1 cellular context compared by ENCODE assay signal in the genomic region with DNA sequence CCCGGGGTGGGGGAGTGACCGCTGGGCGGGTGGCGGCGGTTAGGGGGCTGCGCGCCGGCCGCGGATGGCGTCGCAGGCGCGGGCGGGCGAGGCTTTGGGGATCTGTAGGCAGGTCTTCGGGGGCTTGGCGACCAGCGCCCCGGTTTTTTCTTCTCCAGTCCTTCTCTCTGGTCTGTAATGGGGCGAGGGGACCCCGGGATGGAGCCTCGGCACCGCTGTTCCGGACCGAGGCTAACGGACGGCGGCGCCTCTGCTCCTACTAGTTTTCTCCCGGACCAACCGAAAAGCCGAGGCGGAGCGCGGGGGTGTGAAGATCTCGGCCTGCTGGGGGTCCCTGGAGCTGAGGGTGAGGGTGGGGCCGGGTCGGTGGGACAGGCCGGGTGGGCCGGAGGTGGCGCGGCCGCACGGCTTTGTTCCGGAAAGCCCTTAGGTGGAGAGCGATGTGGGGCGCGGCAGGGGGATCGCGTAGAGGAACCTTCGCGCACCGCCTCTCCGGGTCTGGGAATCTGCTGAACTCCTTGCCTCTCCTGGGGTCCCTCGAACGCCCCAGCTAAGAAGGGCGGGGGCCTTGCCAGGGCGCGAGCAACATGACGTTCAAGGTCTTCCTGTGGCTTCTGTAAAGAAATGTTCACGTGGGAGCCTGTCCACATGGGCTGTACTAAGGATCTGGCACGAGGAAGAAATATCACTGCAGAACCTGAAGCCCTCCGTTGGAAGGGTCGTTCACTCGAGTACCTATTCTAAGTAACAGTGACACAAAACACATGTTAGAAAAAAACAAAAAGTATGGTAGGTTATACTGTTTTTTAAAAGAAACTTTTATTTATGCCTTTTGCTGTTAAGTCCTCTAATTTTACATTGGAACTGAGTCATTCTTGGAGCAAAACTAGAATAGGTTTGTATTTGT.
TF ChIP-seq lines count a peak whose summit lies in the region.

No MANE protein-coding gene starts in this region.

TF ChIP-seq in GM12878, 131 proteins besides CTCF, POLR2A, EP300 and RAD21 (continued from another document and continues in another):
- TF ChIP-seq, protein P1, sequence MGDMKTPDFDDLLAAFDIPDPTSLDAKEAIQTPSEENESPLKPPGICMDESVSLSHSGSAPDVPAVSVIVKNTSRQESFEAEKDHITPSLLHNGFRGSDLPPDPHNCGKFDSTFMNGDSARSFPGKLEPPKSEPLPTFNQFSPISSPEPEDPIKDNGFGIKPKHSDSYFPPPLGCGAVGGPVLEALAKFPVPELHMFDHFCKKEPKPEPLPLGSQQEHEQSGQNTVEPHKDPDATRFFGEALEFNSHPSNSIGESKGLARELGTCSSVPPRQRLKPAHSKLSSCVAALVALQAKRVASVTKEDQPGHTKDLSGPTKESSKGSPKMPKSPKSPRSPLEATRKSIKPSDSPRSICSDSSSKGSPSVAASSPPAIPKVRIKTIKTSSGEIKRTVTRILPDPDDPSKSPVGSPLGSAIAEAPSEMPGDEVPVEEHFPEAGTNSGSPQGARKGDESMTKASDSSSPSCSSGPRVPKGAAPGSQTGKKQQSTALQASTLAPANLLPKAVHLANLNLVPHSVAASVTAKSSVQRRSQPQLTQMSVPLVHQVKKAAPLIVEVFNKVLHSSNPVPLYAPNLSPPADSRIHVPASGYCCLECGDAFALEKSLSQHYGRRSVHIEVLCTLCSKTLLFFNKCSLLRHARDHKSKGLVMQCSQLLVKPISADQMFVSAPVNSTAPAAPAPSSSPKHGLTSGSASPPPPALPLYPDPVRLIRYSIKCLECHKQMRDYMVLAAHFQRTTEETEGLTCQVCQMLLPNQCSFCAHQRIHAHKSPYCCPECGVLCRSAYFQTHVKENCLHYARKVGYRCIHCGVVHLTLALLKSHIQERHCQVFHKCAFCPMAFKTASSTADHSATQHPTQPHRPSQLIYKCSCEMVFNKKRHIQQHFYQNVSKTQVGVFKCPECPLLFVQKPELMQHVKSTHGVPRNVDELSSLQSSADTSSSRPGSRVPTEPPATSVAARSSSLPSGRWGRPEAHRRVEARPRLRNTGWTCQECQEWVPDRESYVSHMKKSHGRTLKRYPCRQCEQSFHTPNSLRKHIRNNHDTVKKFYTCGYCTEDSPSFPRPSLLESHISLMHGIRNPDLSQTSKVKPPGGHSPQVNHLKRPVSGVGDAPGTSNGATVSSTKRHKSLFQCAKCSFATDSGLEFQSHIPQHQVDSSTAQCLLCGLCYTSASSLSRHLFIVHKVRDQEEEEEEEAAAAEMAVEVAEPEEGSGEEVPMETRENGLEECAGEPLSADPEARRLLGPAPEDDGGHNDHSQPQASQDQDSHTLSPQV (IDR thresholded peaks at IDR 0.05): no peak
- TF ChIP-seq RFX5 (IDR thresholded peaks at IDR 0.05; ENCODE audit: low read depth, low read length) (no peak), TBL1XR1 (IDR thresholded peaks at IDR 0.05; ENCODE audit: low read depth, low read length) (no peak), IKZF2 (IDR thresholded peaks at IDR 0.05) (peak; percentile 7 to 10; a peak in 1 of 4 replicates), FOS (IDR thresholded peaks at IDR 0.05; ENCODE audit: borderline replicate concordance, extremely low read depth, insufficient read length) (no peak), HDAC2 (IDR thresholded peaks at IDR 0.05) (no peak), SIN3A (IDR thresholded peaks at IDR 0.05; ENCODE audit: low read depth, low read length) (peak; percentile 70; the same call in 1 of the 2 replicates), TCF12 (IDR thresholded peaks at IDR 0.05; ENCODE audit: low read depth, low read length) (no peak), ZBED1 (IDR thresholded peaks at IDR 0.05; ENCODE audit: borderline replicate concordance) (no peak), BCL11A (IDR thresholded peaks at IDR 0.05; ENCODE audit: low read depth, low read length) (no peak; the same call in 1 of the 2 replicates), RBBP5 (conservative IDR thresholded peaks at IDR 0.05) (no peak), JUNB (IDR thresholded peaks at IDR 0.05) (no peak), IRF4 (IDR thresholded peaks at IDR 0.05; ENCODE audit: low read depth, low read length) (no peak), MTA2 (IDR thresholded peaks at IDR 0.05; ENCODE audit: low read depth) (no peak), CBX3 (IDR thresholded peaks at IDR 0.05; ENCODE audit: borderline replicate concordance, low read depth) (no peak), ZNF384 (IDR thresholded peaks at IDR 0.05; ENCODE audit: borderline replicate concordance, low read depth, low read length) (no peak), MTA3 (IDR thresholded peaks at IDR 0.05; ENCODE audit: borderline replicate concordance, low read length) (no peak), CHD2 (IDR thresholded peaks at IDR 0.05; ENCODE audit: borderline replicate concordance, low read depth, low read length) (peak; percentile 38; the same call in 1 of the 2 replicates), FOXM1 (IDR thresholded peaks at IDR 0.05; ENCODE audit: low read depth, low read length) (no peak), NR2F1 (conservative IDR thresholded peaks at IDR 0.05) (no peak), FOXK2 (IDR thresholded peaks at IDR 0.05) (no peak), WRNIP1 (IDR thresholded peaks at IDR 0.05; ENCODE audit: borderline replicate concordance, low read depth, low read length) (peak; percentile 87; the same call in 1 of the 2 replicates), GATAD2B (conservative IDR thresholded peaks at IDR 0.05; ENCODE audit: low read depth) (no peak; the same call in none of the 2 replicates), NFYA (IDR thresholded peaks at IDR 0.05; ENCODE audit: borderline replicate concordance, low read depth, low read length) (no peak), IKZF1 (conservative IDR thresholded peaks at IDR 0.05) (no peak; the same call in none of the 2 replicates), STAT1 (conservative IDR thresholded peaks at IDR 0.05) (no peak), SMAD1 (IDR thresholded peaks at IDR 0.05; ENCODE audit: low read depth, partially characterized antibody) (no peak), ATF7 (IDR thresholded peaks at IDR 0.05; ENCODE audit: low read depth) (no peak), CHD4 (IDR thresholded peaks at IDR 0.05) (no peak), RAD51 (IDR thresholded peaks at IDR 0.05) (peak; percentile 97)
- TF ChIP-seq, protein P2, sequence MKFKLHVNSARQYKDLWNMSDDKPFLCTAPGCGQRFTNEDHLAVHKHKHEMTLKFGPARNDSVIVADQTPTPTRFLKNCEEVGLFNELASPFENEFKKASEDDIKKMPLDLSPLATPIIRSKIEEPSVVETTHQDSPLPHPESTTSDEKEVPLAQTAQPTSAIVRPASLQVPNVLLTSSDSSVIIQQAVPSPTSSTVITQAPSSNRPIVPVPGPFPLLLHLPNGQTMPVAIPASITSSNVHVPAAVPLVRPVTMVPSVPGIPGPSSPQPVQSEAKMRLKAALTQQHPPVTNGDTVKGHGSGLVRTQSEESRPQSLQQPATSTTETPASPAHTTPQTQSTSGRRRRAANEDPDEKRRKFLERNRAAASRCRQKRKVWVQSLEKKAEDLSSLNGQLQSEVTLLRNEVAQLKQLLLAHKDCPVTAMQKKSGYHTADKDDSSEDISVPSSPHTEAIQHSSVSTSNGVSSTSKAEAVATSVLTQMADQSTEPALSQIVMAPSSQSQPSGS (IDR thresholded peaks at IDR 0.05; ENCODE audit: low read length): no peak
- TF ChIP-seq, protein P3, sequence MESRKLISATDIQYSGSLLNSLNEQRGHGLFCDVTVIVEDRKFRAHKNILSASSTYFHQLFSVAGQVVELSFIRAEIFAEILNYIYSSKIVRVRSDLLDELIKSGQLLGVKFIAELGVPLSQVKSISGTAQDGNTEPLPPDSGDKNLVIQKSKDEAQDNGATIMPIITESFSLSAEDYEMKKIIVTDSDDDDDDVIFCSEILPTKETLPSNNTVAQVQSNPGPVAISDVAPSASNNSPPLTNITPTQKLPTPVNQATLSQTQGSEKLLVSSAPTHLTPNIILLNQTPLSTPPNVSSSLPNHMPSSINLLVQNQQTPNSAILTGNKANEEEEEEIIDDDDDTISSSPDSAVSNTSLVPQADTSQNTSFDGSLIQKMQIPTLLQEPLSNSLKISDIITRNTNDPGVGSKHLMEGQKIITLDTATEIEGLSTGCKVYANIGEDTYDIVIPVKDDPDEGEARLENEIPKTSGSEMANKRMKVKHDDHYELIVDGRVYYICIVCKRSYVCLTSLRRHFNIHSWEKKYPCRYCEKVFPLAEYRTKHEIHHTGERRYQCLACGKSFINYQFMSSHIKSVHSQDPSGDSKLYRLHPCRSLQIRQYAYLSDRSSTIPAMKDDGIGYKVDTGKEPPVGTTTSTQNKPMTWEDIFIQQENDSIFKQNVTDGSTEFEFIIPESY (IDR thresholded peaks at IDR 0.05): no peak
- TF ChIP-seq, protein P4, sequence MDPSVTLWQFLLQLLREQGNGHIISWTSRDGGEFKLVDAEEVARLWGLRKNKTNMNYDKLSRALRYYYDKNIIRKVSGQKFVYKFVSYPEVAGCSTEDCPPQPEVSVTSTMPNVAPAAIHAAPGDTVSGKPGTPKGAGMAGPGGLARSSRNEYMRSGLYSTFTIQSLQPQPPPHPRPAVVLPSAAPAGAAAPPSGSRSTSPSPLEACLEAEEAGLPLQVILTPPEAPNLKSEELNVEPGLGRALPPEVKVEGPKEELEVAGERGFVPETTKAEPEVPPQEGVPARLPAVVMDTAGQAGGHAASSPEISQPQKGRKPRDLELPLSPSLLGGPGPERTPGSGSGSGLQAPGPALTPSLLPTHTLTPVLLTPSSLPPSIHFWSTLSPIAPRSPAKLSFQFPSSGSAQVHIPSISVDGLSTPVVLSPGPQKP (IDR thresholded peaks at IDR 0.05; ENCODE audit: low read depth, low read length): no peak
- TF ChIP-seq, protein P5, sequence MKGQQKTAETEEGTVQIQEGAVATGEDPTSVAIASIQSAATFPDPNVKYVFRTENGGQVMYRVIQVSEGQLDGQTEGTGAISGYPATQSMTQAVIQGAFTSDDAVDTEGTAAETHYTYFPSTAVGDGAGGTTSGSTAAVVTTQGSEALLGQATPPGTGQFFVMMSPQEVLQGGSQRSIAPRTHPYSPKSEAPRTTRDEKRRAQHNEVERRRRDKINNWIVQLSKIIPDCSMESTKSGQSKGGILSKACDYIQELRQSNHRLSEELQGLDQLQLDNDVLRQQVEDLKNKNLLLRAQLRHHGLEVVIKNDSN (IDR thresholded peaks at IDR 0.05; ENCODE audit: borderline replicate concordance, extremely low read length, insufficient read depth, low read depth, low read length): peak; percentile 65
- TF ChIP-seq, protein P6, sequence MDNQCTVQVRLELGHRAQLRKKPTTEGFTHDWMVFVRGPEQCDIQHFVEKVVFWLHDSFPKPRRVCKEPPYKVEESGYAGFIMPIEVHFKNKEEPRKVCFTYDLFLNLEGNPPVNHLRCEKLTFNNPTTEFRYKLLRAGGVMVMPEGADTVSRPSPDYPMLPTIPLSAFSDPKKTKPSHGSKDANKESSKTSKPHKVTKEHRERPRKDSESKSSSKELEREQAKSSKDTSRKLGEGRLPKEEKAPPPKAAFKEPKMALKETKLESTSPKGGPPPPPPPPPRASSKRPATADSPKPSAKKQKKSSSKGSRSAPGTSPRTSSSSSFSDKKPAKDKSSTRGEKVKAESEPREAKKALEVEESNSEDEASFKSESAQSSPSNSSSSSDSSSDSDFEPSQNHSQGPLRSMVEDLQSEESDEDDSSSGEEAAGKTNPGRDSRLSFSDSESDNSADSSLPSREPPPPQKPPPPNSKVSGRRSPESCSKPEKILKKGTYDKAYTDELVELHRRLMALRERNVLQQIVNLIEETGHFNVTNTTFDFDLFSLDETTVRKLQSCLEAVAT (IDR thresholded peaks at IDR 0.05): peak; percentile 46
- TF ChIP-seq, protein P7, sequence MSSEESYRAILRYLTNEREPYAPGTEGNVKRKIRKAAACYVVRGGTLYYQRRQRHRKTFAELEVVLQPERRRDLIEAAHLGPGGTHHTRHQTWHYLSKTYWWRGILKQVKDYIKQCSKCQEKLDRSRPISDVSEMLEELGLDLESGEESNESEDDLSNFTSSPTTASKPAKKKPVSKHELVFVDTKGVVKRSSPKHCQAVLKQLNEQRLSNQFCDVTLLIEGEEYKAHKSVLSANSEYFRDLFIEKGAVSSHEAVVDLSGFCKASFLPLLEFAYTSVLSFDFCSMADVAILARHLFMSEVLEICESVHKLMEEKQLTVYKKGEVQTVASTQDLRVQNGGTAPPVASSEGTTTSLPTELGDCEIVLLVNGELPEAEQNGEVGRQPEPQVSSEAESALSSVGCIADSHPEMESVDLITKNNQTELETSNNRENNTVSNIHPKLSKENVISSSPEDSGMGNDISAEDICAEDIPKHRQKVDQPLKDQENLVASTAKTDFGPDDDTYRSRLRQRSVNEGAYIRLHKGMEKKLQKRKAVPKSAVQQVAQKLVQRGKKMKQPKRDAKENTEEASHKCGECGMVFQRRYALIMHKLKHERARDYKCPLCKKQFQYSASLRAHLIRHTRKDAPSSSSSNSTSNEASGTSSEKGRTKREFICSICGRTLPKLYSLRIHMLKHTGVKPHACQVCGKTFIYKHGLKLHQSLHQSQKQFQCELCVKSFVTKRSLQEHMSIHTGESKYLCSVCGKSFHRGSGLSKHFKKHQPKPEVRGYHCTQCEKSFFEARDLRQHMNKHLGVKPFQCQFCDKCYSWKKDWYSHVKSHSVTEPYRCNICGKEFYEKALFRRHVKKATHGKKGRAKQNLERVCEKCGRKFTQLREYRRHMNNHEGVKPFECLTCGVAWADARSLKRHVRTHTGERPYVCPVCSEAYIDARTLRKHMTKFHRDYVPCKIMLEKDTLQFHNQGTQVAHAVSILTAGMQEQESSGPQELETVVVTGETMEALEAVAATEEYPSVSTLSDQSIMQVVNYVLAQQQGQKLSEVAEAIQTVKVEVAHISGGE (CRISPR knock-in tag; IDR thresholded peaks at IDR 0.05): no peak
- TF ChIP-seq, protein P8, sequence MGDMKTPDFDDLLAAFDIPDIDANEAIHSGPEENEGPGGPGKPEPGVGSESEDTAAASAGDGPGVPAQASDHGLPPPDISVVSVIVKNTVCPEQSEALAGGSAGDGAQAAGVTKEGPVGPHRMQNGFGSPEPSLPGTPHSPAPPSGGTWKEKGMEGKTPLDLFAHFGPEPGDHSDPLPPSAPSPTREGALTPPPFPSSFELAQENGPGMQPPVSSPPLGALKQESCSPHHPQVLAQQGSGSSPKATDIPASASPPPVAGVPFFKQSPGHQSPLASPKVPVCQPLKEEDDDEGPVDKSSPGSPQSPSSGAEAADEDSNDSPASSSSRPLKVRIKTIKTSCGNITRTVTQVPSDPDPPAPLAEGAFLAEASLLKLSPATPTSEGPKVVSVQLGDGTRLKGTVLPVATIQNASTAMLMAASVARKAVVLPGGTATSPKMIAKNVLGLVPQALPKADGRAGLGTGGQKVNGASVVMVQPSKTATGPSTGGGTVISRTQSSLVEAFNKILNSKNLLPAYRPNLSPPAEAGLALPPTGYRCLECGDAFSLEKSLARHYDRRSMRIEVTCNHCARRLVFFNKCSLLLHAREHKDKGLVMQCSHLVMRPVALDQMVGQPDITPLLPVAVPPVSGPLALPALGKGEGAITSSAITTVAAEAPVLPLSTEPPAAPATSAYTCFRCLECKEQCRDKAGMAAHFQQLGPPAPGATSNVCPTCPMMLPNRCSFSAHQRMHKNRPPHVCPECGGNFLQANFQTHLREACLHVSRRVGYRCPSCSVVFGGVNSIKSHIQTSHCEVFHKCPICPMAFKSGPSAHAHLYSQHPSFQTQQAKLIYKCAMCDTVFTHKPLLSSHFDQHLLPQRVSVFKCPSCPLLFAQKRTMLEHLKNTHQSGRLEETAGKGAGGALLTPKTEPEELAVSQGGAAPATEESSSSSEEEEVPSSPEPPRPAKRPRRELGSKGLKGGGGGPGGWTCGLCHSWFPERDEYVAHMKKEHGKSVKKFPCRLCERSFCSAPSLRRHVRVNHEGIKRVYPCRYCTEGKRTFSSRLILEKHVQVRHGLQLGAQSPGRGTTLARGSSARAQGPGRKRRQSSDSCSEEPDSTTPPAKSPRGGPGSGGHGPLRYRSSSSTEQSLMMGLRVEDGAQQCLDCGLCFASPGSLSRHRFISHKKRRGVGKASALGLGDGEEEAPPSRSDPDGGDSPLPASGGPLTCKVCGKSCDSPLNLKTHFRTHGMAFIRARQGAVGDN (IDR thresholded peaks at IDR 0.05): peak; percentile 94; the same call in 1 of the 2 replicates
